Comparison of ENCODE assay signal across 1 cellular context in the genomic region with DNA sequence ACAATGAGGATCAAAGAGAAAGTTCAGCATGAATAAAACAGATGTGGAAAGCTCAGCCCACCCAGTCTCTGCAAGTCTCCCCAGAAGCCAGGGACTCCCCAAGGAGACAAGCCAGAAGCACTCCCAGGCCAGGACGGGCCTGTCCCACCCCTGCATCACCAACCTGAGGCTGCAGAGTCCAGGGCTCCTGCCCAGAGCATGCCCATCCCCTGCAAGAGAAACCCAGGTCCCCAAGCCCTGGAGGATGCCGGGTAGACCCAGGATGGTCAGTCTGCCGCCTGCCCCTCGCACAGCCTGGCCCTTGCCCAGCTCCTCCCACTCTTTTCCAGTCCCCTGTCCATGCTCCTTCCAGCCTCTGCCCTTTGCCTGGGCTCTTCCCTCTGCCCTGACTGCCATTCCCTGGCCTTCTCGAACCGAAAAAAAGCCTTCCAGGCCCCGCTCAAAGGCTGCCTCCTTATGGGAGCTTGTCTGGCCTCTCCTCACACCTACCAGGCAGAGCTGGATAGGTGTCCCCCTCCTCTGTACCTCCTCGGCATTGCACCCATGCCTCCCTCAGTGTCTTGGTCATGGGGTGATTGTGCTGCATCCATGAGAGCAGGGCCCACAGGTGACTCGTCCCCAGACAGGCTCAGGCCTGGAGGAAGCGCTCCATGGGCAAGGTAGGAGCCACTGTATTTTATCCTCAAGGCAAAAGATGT.
TF ChIP-seq lines count a peak whose summit lies in the region.

No MANE protein-coding gene starts in this region.

TF ChIP-seq in HCT116, 20 proteins besides CTCF, POLR2A, EP300 and RAD21 (continued from another document):
- TF ChIP-seq SRF (IDR thresholded peaks at IDR 0.05; ENCODE audit: low read depth) = no peak
- no peak for TF ChIP-seq EZH2 (IDR thresholded peaks at IDR 0.05)
- TF ChIP-seq POLR2AphosphoS5 (IDR thresholded peaks at IDR 0.05; ENCODE audit: low read depth, low read length) = no peak
- TF ChIP-seq, protein P1, sequence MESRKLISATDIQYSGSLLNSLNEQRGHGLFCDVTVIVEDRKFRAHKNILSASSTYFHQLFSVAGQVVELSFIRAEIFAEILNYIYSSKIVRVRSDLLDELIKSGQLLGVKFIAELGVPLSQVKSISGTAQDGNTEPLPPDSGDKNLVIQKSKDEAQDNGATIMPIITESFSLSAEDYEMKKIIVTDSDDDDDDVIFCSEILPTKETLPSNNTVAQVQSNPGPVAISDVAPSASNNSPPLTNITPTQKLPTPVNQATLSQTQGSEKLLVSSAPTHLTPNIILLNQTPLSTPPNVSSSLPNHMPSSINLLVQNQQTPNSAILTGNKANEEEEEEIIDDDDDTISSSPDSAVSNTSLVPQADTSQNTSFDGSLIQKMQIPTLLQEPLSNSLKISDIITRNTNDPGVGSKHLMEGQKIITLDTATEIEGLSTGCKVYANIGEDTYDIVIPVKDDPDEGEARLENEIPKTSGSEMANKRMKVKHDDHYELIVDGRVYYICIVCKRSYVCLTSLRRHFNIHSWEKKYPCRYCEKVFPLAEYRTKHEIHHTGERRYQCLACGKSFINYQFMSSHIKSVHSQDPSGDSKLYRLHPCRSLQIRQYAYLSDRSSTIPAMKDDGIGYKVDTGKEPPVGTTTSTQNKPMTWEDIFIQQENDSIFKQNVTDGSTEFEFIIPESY (IDR thresholded peaks at IDR 0.05; ENCODE audit: extremely low read depth, insufficient replicate concordance, low read length) = no peak
- no peak for TF ChIP-seq SIN3A (IDR thresholded peaks at IDR 0.05; ENCODE audit: low read depth)
- no peak for TF ChIP-seq EZH2phosphoT487 (IDR thresholded peaks at IDR 0.05; ENCODE audit: borderline replicate concordance)
- TF ChIP-seq JUND (IDR thresholded peaks at IDR 0.05) = no peak
- no peak for TF ChIP-seq CBX3 (IDR thresholded peaks at IDR 0.05; ENCODE audit: low read depth)
- TF ChIP-seq ELF1 (IDR thresholded peaks at IDR 0.05; ENCODE audit: borderline replicate concordance, low read depth) = no peak
- TF ChIP-seq SP1 (IDR thresholded peaks at IDR 0.05; ENCODE audit: low read depth) = no peak
- TF ChIP-seq, protein P2, sequence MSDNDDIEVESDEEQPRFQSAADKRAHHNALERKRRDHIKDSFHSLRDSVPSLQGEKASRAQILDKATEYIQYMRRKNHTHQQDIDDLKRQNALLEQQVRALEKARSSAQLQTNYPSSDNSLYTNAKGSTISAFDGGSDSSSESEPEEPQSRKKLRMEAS (IDR thresholded peaks at IDR 0.05) = no peak
- TF ChIP-seq ZNF274 (IDR thresholded peaks at IDR 0.05; ENCODE audit: low read depth, low read length) = no peak
